ENCODE assay signal across 12 cellular contexts in genomic region chr3:170724599-170724998, GRCh38.
DNase-seq lines count a peak whose midpoint lies in the region; TF ChIP-seq lines count a peak whose summit lies in the region.
"Had no signal": no experiment of that assay in that cellular context is flagged by ENCODE, and none has a peak within 500 bp of the region (broad histone marks: within the 10 kb centered on the region; RNA-seq: fewer than 3 reads in every experiment).

No MANE protein-coding gene starts in this region.

- TF ChIP-seq CTCF in thyroid gland (IDR thresholded peaks at IDR 0.05), result no peak

- no peaks in the 10 kb centered on the region for H3K9me3 Mint-ChIP-seq in activated naive CD8-positive, alpha-beta T cell treated with anti-CD3 and anti-CD28 coated beads for 36 hours

- WGBS in thyroid gland, 2 donors, result 89% methylated on average over 1 of the region's 1 CpG; no CpG with 5 or more reads in 1 of the 2 donors

- H3K27me3 ChIP-seq in adipocyte (replicated peaks; ENCODE audit: control insufficient read depth, insufficient read depth, low read length) (no peaks in the 10 kb centered on the region), thyroid gland (no peaks in the 10 kb centered on the region)

- H3K4me3 ChIP-seq in adipocyte (ENCODE audit: low read length) (peak overlapping the region; percentile 63), thyroid gland (replicated peaks in 1 of 3) (no peak overlapping the region)

- TF ChIP-seq POLR2A in thyroid gland (IDR thresholded peaks at IDR 0.05), result no peak

- H3K9me3 ChIP-seq in adipocyte (ENCODE audit: control insufficient read depth, low read length) (no peaks in the 10 kb centered on the region), thyroid gland (no peaks in the 10 kb centered on the region)

- H3K4me3 Mint-ChIP-seq in activated naive CD8-positive, alpha-beta T cell treated with anti-CD3 and anti-CD28 coated beads for 36 hours, result no peak overlapping the region

- H3K4me1 ChIP-seq in adipocyte (ENCODE audit: control insufficient read depth, insufficient read depth, low read length) (peaks cover 55% of the 10 kb centered on the region), thyroid gland (no peaks in the 10 kb centered on the region)

- intact Hi-C loops in thyroid gland (cut with DNase I), result no loop called here

- no peaks in the 10 kb centered on the region for H3K36me3 Mint-ChIP-seq in activated naive CD8-positive, alpha-beta T cell treated with anti-CD3 and anti-CD28 coated beads for 36 hours

- no peak overlapping the region for H3K27ac ChIP-seq in thyroid gland
- H3K27ac ChIP-seq: 22Rv1 had no signal

- H3K4me1 Mint-ChIP-seq in activated naive CD8-positive, alpha-beta T cell treated with anti-CD3 and anti-CD28 coated beads for 36 hours, result no peaks in the 10 kb centered on the region

- no peak overlapping the region for H3K27ac Mint-ChIP-seq in activated naive CD8-positive, alpha-beta T cell treated with anti-CD3 and anti-CD28 coated beads for 36 hours

- H3K27me3 Mint-ChIP-seq in activated naive CD8-positive, alpha-beta T cell treated with anti-CD3 and anti-CD28 coated beads for 36 hours, result peaks cover 12% of the 10 kb centered on the region

- H3K36me3 ChIP-seq in adipocyte (ENCODE audit: control insufficient read depth, insufficient read depth, low read length, severe bottlenecking), result no peaks in the 10 kb centered on the region
- no peaks in the 10 kb centered on the region for H3K36me3 ChIP-seq in thyroid gland

- peak overlapping the region; percentile 67 for H3K9ac ChIP-seq in adipocyte (ENCODE audit: low read length)

- DNase-seq in DMS 273 (lab: John Stamatoyannopoulos, UW; ENCODE audit: unreplicated experiment), result peak; percentile 47
- DNase-seq in DMS 273 treated with DMSO at 0.1 percent for 48 hours (lab: John Stamatoyannopoulos, UW), result no peak
- peak; percentile 60 for DNase-seq in adipocyte (ENCODE audit: low read depth)
- peak; percentile 71 for DNase-seq in glomerular visceral epithelial cell (ENCODE audit: extremely low spot score)
- DNase-seq in thyroid gland, result peak; percentile 6 to 11
- DNase-seq in NCI-H1436 (lab: John Stamatoyannopoulos, UW), result no peak
- DNase-seq in activated CD4-positive, alpha-beta T cell treated with anti-CD3 and anti-CD28 coated beads for 48 hours, result no peak
- DNase-seq in activated naive CD8-positive, alpha-beta T cell treated with anti-CD3 and anti-CD28 coated beads for 36 hours, result no peak
- DNase-seq: NCI-H345; stimulated activated CD4-positive, alpha-beta T cell treated with anti-CD3 and anti-CD28 coated beads, Interleukin-4, amount 100 ng/mL, for 4 hours; substantia nigra had no signal

Comparison
In these comparisons a context has a peak if more than half of its experiments do, and no peak if none do; other contexts are left out.
1. DNase-seq: peak in DMS 273 (single experiment), adipocyte (single experiment), glomerular visceral epithelial cell (single experiment) and thyroid gland (2 of 2); none in DMS 273 treated with DMSO at 0.1 percent for 48 hours (single experiment), NCI-H1436 (single experiment), activated CD4-positive, alpha-beta T cell treated with anti-CD3 and anti-CD28 coated beads for 48 hours (single experiment) and activated naive CD8-positive, alpha-beta T cell treated with anti-CD3 and anti-CD28 coated beads for 36 hours (single experiment).